8 cellular contexts compared by ENCODE assay signal in genomic region chr6:107115695-107116327, GRCh38. TPM values are rescaled to one million over a fixed set of nuclear protein-coding genes. Genes with fewer than 3 reads are reported as not detected.
DNase-seq lines count a peak whose midpoint lies in the region; ATAC-seq and TF ChIP-seq lines count a peak whose summit lies in the region.

No MANE protein-coding gene starts in this region.

- peak overlapping the region; percentile 61 for H3K9ac ChIP-seq in endocrine pancreas (ENCODE audit: control insufficient read depth, insufficient read depth, low read length)

- CTCF ChIA-PET in CD8-positive, alpha-beta memory T cell (lab: Charles Lee): interaction anchor here (1.2 kb wide), 1 partner anchor 9 kb away, joined by 3 read pairs; no protein-coding TSS in a partner anchor
- CTCF ChIA-PET in WTC11 (lab: Charles Lee): interaction anchor here (0.5 to 2.2 kb wide), 14 partner anchors 9 to 755 kb away, joined by 3 to 12 read pairs (median 3); partner anchors contain the start of genes CRYBG1, MTRES1 and PDSS2

- TF ChIP-seq CTCF in WTC11 (IDR thresholded peaks at IDR 0.05): no peak

- peaks cover 0 to 2% (median 0%) of the 10 kb centered on the region in 3 donors for H3K36me3 Mint-ChIP-seq in CD8-positive, alpha-beta memory T cell
- H3K36me3 Mint-ChIP-seq in WTC11: peaks cover 8% of the 10 kb centered on the region; the same call in 1 of the 2 replicates

- H3K4me3 Mint-ChIP-seq in CD8-positive, alpha-beta memory T cell: peak overlapping the region; percentile 82 to 88 (median 85)
- peak overlapping the region; percentile 72 for H3K4me3 Mint-ChIP-seq in WTC11

- H3K27me3 ChIP-seq in CD8-positive, alpha-beta memory T cell (ENCODE audit: insufficient read depth, low read length, poor library complexity, severe bottlenecking): no peaks in the 10 kb centered on the region
- H3K27me3 ChIP-seq in endocrine pancreas (ENCODE audit: control insufficient read depth, insufficient read depth, low read length): no peaks in the 10 kb centered on the region

- H3K4me3 ChIP-seq in CD8-positive, alpha-beta memory T cell (ENCODE audit: low read length): peak overlapping the region; percentile 55
- H3K4me3 ChIP-seq in endocrine pancreas (ENCODE audit: control insufficient read depth, insufficient read depth, low read length): peak overlapping the region; percentile 77

- DNase-seq in CD8-positive, alpha-beta memory T cell: peak in 2 of 5 donors; percentile 21 to 50
- DNase-seq in NCI-H146 (lab: John Stamatoyannopoulos, UW): peak; percentile 85
- peak; percentile 81 for DNase-seq in WTC11 (ENCODE audit: low spot score)
- peak; percentile 88 for DNase-seq in mesenteric fat pad (ENCODE audit: low spot score)
- peak; percentile 45 for DNase-seq in stimulated activated naive CD8-positive, alpha-beta T cell treated with anti-CD3 and anti-CD28 coated beads, Interleukin-15, Interleukin-2, amounts not matched to agents 100 U/mL and 50 U/mL, for 24 hours

- peak overlapping the region; percentile 15 for H3K27ac ChIP-seq in CD8-positive, alpha-beta memory T cell (ENCODE audit: low read depth, low read length)

- POLR2A ChIA-PET in CD8-positive, alpha-beta memory T cell (lab: Charles Lee): interaction anchor here (0.5 kb wide), 1 partner anchor 342 kb away, joined by 5 read pairs; no protein-coding TSS in a partner anchor
- POLR2A ChIA-PET in WTC11 (lab: Charles Lee): interaction anchor here (0.6 to 1.9 kb wide), 7 partner anchors 9 to 603 kb away, joined by 3 to 11 read pairs (median 5); partner anchors contain the start of gene PDSS2

- no peaks in the 10 kb centered on the region for H3K9me3 ChIP-seq in CD8-positive, alpha-beta memory T cell (ENCODE audit: low read length)
- H3K9me3 ChIP-seq in endocrine pancreas (ENCODE audit: control insufficient read depth, low read length): no peaks in the 10 kb centered on the region

- peaks cover 11 to 12% of the 10 kb centered on the region in 2 donors for H3K27me3 Mint-ChIP-seq in CD8-positive, alpha-beta memory T cell
- no peaks in the 10 kb centered on the region for H3K27me3 Mint-ChIP-seq in WTC11 (ENCODE audit: low read depth)

- no peaks in the 10 kb centered on the region for H3K9me3 Mint-ChIP-seq in CD8-positive, alpha-beta memory T cell
- H3K9me3 Mint-ChIP-seq in WTC11: no peaks in the 10 kb centered on the region

- peaks cover 7% of the 10 kb centered on the region for H3K4me1 ChIP-seq in CD8-positive, alpha-beta memory T cell (ENCODE audit: insufficient read depth, low read length)
- peaks cover 5% of the 10 kb centered on the region for H3K4me1 ChIP-seq in endocrine pancreas (ENCODE audit: control insufficient read depth, insufficient read depth, low read length)

- ATAC-seq in GM21528 (IDR thresholded peaks at IDR 0.05; ENCODE audit: low FRiP score, unreplicated experiment) (peak; percentile 22), WTC11 (peak; percentile 54), GM18870 (IDR thresholded peaks at IDR 0.05; ENCODE audit: unreplicated experiment) (no peak)
- ATAC-seq in stimulated activated naive CD8-positive, alpha-beta T cell treated with anti-CD3 and anti-CD28 coated beads, Interleukin-15, Interleukin-2, amounts not matched to agents 100 U/mL and 50 U/mL, for 24 hours: no peak

- no peaks in the 10 kb centered on the region for H3K36me3 ChIP-seq in CD8-positive, alpha-beta memory T cell (ENCODE audit: insufficient read depth, low read length)
- H3K36me3 ChIP-seq in endocrine pancreas (ENCODE audit: control insufficient read depth, insufficient read depth, low read length): no peaks in the 10 kb centered on the region

- peak overlapping the region in 2 of 8 donors; percentile 11 to 25 for H3K27ac Mint-ChIP-seq in CD8-positive, alpha-beta memory T cell
- peak overlapping the region; percentile 96 for H3K27ac Mint-ChIP-seq in WTC11

- H3K4me1 Mint-ChIP-seq in CD8-positive, alpha-beta memory T cell: peaks cover 13 to 18% (median 14%) of the 10 kb centered on the region in 3 donors
- H3K4me1 Mint-ChIP-seq in WTC11: peaks cover 47% of the 10 kb centered on the region

TF ChIP-seq in WTC11, 78 proteins besides CTCF, POLR2A, EP300 and RAD21 (continues in another document):
- TF ChIP-seq NR3C1 (CRISPR knock-in tag; conservative IDR thresholded peaks at IDR 0.05; ENCODE audit: low read depth) (no peak), ZNF121 (CRISPR knock-in tag; IDR thresholded peaks at IDR 0.05) (peak; percentile 89; the same call in 1 of the 2 replicates), ZNF416 (CRISPR knock-in tag; IDR thresholded peaks at IDR 0.05) (no peak), KAT7 (CRISPR knock-in tag; IDR thresholded peaks at IDR 0.05; ENCODE audit: borderline replicate concordance) (no peak), GTF2I (CRISPR knock-in tag; conservative IDR thresholded peaks at IDR 0.05) (no peak), RELA (CRISPR knock-in tag; IDR thresholded peaks at IDR 0.05; ENCODE audit: borderline replicate concordance) (no peak), FOXP1 (CRISPR knock-in tag; IDR thresholded peaks at IDR 0.05; ENCODE audit: borderline replicate concordance) (peak; percentile 65; the same call in 1 of the 2 replicates), EMX1 (CRISPR knock-in tag; IDR thresholded peaks at IDR 0.05) (0 out of 2 replicates have a peak, but pooled peaks have one; percentile 36), ZNF263 (CRISPR knock-in tag; IDR thresholded peaks at IDR 0.05; ENCODE audit: low read depth) (no peak), ATF1 (CRISPR knock-in tag; IDR thresholded peaks at IDR 0.05) (no peak), MLX (CRISPR knock-in tag; IDR thresholded peaks at IDR 0.05) (no peak), RORB (CRISPR knock-in tag; IDR thresholded peaks at IDR 0.05) (no peak), CREB1 (CRISPR knock-in tag; IDR thresholded peaks at IDR 0.05) (no peak), NR1H2 (CRISPR knock-in tag; IDR thresholded peaks at IDR 0.05) (no peak), PRRX2 (CRISPR knock-in tag; IDR thresholded peaks at IDR 0.05) (0 out of 2 replicates have a peak, but pooled peaks have one; percentile 25), NR2C2 (CRISPR knock-in tag; IDR thresholded peaks at IDR 0.05) (no peak), ZNF138 (CRISPR knock-in tag; conservative IDR thresholded peaks at IDR 0.05) (no peak), ZNF671 (CRISPR knock-in tag; IDR thresholded peaks at IDR 0.05) (no peak), ATF6 (CRISPR knock-in tag; IDR thresholded peaks at IDR 0.05) (no peak), ZBTB21 (CRISPR knock-in tag; IDR thresholded peaks at IDR 0.05; ENCODE audit: borderline replicate concordance) (no peak), CBFB (CRISPR knock-in tag; IDR thresholded peaks at IDR 0.05; ENCODE audit: low read depth) (no peak), MYBL2 (CRISPR knock-in tag; IDR thresholded peaks at IDR 0.05) (no peak)
- TF ChIP-seq, protein P1, sequence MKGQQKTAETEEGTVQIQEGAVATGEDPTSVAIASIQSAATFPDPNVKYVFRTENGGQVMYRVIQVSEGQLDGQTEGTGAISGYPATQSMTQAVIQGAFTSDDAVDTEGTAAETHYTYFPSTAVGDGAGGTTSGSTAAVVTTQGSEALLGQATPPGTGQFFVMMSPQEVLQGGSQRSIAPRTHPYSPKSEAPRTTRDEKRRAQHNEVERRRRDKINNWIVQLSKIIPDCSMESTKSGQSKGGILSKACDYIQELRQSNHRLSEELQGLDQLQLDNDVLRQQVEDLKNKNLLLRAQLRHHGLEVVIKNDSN (CRISPR knock-in tag; IDR thresholded peaks at IDR 0.05): no peak
- TF ChIP-seq, protein P2, sequence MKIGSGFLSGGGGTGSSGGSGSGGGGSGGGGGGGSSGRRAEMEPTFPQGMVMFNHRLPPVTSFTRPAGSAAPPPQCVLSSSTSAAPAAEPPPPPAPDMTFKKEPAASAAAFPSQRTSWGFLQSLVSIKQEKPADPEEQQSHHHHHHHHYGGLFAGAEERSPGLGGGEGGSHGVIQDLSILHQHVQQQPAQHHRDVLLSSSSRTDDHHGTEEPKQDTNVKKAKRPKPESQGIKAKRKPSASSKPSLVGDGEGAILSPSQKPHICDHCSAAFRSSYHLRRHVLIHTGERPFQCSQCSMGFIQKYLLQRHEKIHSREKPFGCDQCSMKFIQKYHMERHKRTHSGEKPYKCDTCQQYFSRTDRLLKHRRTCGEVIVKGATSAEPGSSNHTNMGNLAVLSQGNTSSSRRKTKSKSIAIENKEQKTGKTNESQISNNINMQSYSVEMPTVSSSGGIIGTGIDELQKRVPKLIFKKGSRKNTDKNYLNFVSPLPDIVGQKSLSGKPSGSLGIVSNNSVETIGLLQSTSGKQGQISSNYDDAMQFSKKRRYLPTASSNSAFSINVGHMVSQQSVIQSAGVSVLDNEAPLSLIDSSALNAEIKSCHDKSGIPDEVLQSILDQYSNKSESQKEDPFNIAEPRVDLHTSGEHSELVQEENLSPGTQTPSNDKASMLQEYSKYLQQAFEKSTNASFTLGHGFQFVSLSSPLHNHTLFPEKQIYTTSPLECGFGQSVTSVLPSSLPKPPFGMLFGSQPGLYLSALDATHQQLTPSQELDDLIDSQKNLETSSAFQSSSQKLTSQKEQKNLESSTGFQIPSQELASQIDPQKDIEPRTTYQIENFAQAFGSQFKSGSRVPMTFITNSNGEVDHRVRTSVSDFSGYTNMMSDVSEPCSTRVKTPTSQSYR (CRISPR knock-in tag; IDR thresholded peaks at IDR 0.05): no peak

RNA-seq across cellular contexts. Expression of gene BEND3, which starts 0.5 kb away (rescaled TPM):
- total RNA-seq in CD8-positive, alpha-beta memory T cell: 1 to 10 TPM; 7.5 to 7.6 TPM
- polyA plus RNA-seq in CD8-positive, alpha-beta memory T cell: 0.38 TPM
- total RNA-seq in WTC11 (2021) (25.4 to 33.8 TPM (median 33.3 TPM) in 3 replicates), mesenteric fat pad (3.4 TPM)

Comparison
In these comparisons a context has a peak if more than half of its experiments do, and no peak if none do; other contexts are left out.
1. ATAC-seq: peak in GM21528 (single experiment) and WTC11 (single experiment); none in stimulated activated naive CD8-positive, alpha-beta T cell treated with anti-CD3 and anti-CD28 coated beads, Interleukin-15, Interleukin-2, amounts not matched to agents 100 U/mL and 50 U/mL, for 24 hours (single experiment) and GM18870 (single experiment).